In genomic region chr16:48156790-48157209, GRCh38 we compare ENCODE assay signal across 1 cellular context.
TF ChIP-seq lines count a peak whose summit lies in the region.

No MANE protein-coding gene starts in this region.

TF ChIP-seq in HepG2, 621 proteins besides CTCF, POLR2A, EP300 and RAD21 (continued from another document and continues in another):
- TF ChIP-seq AHDC1 (CRISPR knock-in tag; IDR thresholded peaks at IDR 0.05; ENCODE audit: borderline replicate concordance) (no peak), NFAT5 (CRISPR knock-in tag; IDR thresholded peaks at IDR 0.05) (no peak), GTF2F1 (IDR thresholded peaks at IDR 0.05; ENCODE audit: low read length) (0 out of 2 replicates have a peak, but pooled peaks have one; percentile 24), PLRG1 (conservative IDR thresholded peaks at IDR 0.05) (no peak), SIN3A (IDR thresholded peaks at IDR 0.05; ENCODE audit: borderline replicate concordance, low read depth, low read length) (no peak), TAF15 (IDR thresholded peaks at IDR 0.05; ENCODE audit: low read depth, low read length, poor library complexity, severe bottlenecking) (no peak), IKZF1 (IDR thresholded peaks at IDR 0.05) (no peak), EED (CRISPR knock-in tag; IDR thresholded peaks at IDR 0.05) (0 out of 2 replicates have a peak, but pooled peaks have one; percentile 8), KDM5B (CRISPR knock-in tag; IDR thresholded peaks at IDR 0.05; ENCODE audit: borderline replicate concordance) (peak; percentile 34; the same call in 1 of the 2 replicates), ELF3 (CRISPR knock-in tag; IDR thresholded peaks at IDR 0.05) (peak; percentile 80), AGO1 (IDR thresholded peaks at IDR 0.05; ENCODE audit: low read depth, low read length, poor library complexity, severe bottlenecking) (no peak), SYNCRIP (IDR thresholded peaks at IDR 0.05; ENCODE audit: insufficient read depth, low read depth, low read length) (no peak), PRDM4 (CRISPR knock-in tag; IDR thresholded peaks at IDR 0.05; ENCODE audit: borderline replicate concordance) (no peak), TBP (CRISPR knock-in tag; IDR thresholded peaks at IDR 0.05) (no peak), ZSCAN12 (CRISPR knock-in tag; IDR thresholded peaks at IDR 0.05) (no peak), ZBTB38 (CRISPR knock-in tag; IDR thresholded peaks at IDR 0.05) (no peak; the same call in 1 of the 2 replicates), TEAD3 (CRISPR knock-in tag; optimal IDR thresholded peaks at IDR 0.05; ENCODE audit: borderline replicate concordance) (peak; percentile 44), ZNF510 (CRISPR knock-in tag; IDR thresholded peaks at IDR 0.05; ENCODE audit: low read depth) (no peak), ZNF563 (CRISPR knock-in tag; IDR thresholded peaks at IDR 0.05) (no peak), NFYB (CRISPR knock-in tag; IDR thresholded peaks at IDR 0.05) (no peak), SMARCC2 (IDR thresholded peaks at IDR 0.05) (no peak), SCMH1 (CRISPR knock-in tag; IDR thresholded peaks at IDR 0.05; ENCODE audit: borderline replicate concordance) (no peak), SAFB2 (CRISPR knock-in tag; IDR thresholded peaks at IDR 0.05; ENCODE audit: borderline replicate concordance, low read depth) (no peak), ZNF790 (CRISPR knock-in tag; IDR thresholded peaks at IDR 0.05; ENCODE audit: borderline replicate concordance) (no peak), ZNF34 (CRISPR knock-in tag; IDR thresholded peaks at IDR 0.05; ENCODE audit: borderline replicate concordance) (no peak), KDM3A (CRISPR knock-in tag; IDR thresholded peaks at IDR 0.05; ENCODE audit: low read depth) (no peak), ARID5B (CRISPR knock-in tag; IDR thresholded peaks at IDR 0.05) (0 out of 2 replicates have a peak, but pooled peaks have one; percentile 29), ARID3A (IDR thresholded peaks at IDR 0.05; ENCODE audit: low read depth, low read length) (no peak)
- TF ChIP-seq, protein P1, sequence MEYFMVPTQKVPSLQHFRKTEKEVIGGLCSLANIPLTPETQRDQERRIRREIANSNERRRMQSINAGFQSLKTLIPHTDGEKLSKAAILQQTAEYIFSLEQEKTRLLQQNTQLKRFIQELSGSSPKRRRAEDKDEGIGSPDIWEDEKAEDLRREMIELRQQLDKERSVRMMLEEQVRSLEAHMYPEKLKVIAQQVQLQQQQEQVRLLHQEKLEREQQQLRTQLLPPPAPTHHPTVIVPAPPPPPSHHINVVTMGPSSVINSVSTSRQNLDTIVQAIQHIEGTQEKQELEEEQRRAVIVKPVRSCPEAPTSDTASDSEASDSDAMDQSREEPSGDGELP (IDR thresholded peaks at IDR 0.05; ENCODE audit: borderline replicate concordance, low read depth), result no peak
- TF ChIP-seq, protein P2, sequence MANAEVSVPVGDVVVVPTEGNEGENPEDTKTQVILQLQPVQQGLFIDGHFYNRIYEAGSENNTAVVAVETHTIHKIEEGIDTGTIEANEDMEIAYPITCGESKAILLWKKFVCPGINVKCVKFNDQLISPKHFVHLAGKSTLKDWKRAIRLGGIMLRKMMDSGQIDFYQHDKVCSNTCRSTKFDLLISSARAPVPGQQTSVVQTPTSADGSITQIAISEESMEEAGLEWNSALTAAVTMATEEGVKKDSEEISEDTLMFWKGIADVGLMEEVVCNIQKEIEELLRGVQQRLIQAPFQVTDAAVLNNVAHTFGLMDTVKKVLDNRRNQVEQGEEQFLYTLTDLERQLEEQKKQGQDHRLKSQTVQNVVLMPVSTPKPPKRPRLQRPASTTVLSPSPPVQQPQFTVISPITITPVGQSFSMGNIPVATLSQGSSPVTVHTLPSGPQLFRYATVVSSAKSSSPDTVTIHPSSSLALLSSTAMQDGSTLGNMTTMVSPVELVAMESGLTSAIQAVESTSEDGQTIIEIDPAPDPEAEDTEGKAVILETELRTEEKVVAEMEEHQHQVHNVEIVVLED (CRISPR knock-in tag; IDR thresholded peaks at IDR 0.05; ENCODE audit: borderline replicate concordance), result no peak
- TF ChIP-seq, protein P3, sequence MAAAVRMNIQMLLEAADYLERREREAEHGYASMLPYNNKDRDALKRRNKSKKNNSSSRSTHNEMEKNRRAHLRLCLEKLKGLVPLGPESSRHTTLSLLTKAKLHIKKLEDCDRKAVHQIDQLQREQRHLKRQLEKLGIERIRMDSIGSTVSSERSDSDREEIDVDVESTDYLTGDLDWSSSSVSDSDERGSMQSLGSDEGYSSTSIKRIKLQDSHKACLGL (CRISPR knock-in tag; IDR thresholded peaks at IDR 0.05), result no peak
- TF ChIP-seq, protein P4, sequence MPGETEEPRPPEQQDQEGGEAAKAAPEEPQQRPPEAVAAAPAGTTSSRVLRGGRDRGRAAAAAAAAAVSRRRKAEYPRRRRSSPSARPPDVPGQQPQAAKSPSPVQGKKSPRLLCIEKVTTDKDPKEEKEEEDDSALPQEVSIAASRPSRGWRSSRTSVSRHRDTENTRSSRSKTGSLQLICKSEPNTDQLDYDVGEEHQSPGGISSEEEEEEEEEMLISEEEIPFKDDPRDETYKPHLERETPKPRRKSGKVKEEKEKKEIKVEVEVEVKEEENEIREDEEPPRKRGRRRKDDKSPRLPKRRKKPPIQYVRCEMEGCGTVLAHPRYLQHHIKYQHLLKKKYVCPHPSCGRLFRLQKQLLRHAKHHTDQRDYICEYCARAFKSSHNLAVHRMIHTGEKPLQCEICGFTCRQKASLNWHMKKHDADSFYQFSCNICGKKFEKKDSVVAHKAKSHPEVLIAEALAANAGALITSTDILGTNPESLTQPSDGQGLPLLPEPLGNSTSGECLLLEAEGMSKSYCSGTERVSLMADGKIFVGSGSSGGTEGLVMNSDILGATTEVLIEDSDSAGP (CRISPR knock-in tag; IDR thresholded peaks at IDR 0.05; ENCODE audit: borderline replicate concordance), result peak; percentile 49; the same call in 1 of the 2 replicates
